In the genomic region with DNA sequence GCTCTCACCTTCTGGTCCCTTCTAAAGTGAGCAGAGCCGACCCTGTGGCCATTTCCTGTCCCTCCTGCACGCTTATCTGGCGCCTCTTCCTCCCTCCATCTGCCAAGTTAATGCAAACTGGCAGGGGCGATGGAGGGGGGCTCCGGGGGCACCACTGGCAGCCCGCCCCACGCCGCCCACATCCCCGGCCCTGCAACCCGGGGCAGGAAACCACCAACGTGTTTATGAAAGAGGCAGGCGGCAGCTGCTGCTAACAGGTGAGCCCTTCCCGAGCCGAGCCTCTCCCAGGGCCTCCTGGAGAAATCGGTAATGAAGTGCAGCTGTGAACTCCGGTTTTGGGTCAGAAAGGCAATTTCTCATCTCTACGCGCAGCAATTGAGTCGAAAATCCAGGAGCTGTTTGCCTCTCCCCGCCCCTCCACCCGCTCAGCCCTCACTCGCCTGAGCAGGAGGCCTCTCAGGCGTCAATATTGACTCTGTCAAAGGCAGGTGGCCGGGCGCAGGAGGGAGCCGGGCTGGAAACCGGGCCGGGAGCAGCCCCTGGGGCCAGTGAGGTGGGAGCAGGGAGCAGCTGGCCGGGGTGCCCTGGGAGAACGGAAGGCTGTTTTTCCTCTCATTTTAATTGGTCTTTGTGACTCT, we compare ENCODE assay signal across 1 cellular context.
TF ChIP-seq lines count a peak whose summit lies in the region.

No MANE protein-coding gene starts in this region.

TF ChIP-seq in HepG2, 621 proteins besides CTCF, POLR2A, EP300 and RAD21 (continued from another document and continues in another):
- TF ChIP-seq, protein P1, sequence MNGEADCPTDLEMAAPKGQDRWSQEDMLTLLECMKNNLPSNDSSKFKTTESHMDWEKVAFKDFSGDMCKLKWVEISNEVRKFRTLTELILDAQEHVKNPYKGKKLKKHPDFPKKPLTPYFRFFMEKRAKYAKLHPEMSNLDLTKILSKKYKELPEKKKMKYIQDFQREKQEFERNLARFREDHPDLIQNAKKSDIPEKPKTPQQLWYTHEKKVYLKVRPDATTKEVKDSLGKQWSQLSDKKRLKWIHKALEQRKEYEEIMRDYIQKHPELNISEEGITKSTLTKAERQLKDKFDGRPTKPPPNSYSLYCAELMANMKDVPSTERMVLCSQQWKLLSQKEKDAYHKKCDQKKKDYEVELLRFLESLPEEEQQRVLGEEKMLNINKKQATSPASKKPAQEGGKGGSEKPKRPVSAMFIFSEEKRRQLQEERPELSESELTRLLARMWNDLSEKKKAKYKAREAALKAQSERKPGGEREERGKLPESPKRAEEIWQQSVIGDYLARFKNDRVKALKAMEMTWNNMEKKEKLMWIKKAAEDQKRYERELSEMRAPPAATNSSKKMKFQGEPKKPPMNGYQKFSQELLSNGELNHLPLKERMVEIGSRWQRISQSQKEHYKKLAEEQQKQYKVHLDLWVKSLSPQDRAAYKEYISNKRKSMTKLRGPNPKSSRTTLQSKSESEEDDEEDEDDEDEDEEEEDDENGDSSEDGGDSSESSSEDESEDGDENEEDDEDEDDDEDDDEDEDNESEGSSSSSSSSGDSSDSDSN (CRISPR knock-in tag; IDR thresholded peaks at IDR 0.05), result peak; percentile 97
- TF ChIP-seq ISX (CRISPR knock-in tag; conservative IDR thresholded peaks at IDR 0.05), result peak; percentile 34; the same call in 1 of the 2 replicates
- peak; percentile 95 for TF ChIP-seq TBX2 (CRISPR knock-in tag; IDR thresholded peaks at IDR 0.05; ENCODE audit: borderline replicate concordance)
- TF ChIP-seq RXRA (CRISPR knock-in tag; IDR thresholded peaks at IDR 0.05), result peak; percentile 77; the same call in 1 of the 2 replicates
- TF ChIP-seq, protein P2, sequence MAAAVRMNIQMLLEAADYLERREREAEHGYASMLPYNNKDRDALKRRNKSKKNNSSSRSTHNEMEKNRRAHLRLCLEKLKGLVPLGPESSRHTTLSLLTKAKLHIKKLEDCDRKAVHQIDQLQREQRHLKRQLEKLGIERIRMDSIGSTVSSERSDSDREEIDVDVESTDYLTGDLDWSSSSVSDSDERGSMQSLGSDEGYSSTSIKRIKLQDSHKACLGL (CRISPR knock-in tag; IDR thresholded peaks at IDR 0.05), result peak; percentile 65; the same call in 1 of the 2 replicates
- TF ChIP-seq PITX1 (CRISPR knock-in tag; IDR thresholded peaks at IDR 0.05), result peak; percentile 92
- TF ChIP-seq GFI1 (CRISPR knock-in tag; IDR thresholded peaks at IDR 0.05; ENCODE audit: borderline replicate concordance), result peak; percentile 78; the same call in 1 of the 2 replicates
- no peak for TF ChIP-seq ZNF30 (CRISPR knock-in tag; IDR thresholded peaks at IDR 0.05)
- peak; percentile 93 for TF ChIP-seq SNAPC2 (CRISPR knock-in tag; IDR thresholded peaks at IDR 0.05)
- peak; percentile 98 for TF ChIP-seq MEIS2 (CRISPR knock-in tag; IDR thresholded peaks at IDR 0.05)
- no peak for TF ChIP-seq ATF7 (IDR thresholded peaks at IDR 0.05)
- 0 out of 2 replicates have a peak, but pooled peaks have one; percentile 13 for TF ChIP-seq ATF7 (CRISPR knock-in tag; IDR thresholded peaks at IDR 0.05)
- peak; percentile 93; the same call in 1 of the 2 replicates for TF ChIP-seq ARNT2 (CRISPR knock-in tag; IDR thresholded peaks at IDR 0.05; ENCODE audit: low read depth)
- TF ChIP-seq PHF20 (CRISPR knock-in tag; IDR thresholded peaks at IDR 0.05), result peak; percentile 54; the same call in 1 of the 2 replicates
- TF ChIP-seq ZNF337 (CRISPR knock-in tag; IDR thresholded peaks at IDR 0.05; ENCODE audit: borderline replicate concordance, low read depth), result peak; percentile 79; the same call in 1 of the 2 replicates
- TF ChIP-seq, protein P3, sequence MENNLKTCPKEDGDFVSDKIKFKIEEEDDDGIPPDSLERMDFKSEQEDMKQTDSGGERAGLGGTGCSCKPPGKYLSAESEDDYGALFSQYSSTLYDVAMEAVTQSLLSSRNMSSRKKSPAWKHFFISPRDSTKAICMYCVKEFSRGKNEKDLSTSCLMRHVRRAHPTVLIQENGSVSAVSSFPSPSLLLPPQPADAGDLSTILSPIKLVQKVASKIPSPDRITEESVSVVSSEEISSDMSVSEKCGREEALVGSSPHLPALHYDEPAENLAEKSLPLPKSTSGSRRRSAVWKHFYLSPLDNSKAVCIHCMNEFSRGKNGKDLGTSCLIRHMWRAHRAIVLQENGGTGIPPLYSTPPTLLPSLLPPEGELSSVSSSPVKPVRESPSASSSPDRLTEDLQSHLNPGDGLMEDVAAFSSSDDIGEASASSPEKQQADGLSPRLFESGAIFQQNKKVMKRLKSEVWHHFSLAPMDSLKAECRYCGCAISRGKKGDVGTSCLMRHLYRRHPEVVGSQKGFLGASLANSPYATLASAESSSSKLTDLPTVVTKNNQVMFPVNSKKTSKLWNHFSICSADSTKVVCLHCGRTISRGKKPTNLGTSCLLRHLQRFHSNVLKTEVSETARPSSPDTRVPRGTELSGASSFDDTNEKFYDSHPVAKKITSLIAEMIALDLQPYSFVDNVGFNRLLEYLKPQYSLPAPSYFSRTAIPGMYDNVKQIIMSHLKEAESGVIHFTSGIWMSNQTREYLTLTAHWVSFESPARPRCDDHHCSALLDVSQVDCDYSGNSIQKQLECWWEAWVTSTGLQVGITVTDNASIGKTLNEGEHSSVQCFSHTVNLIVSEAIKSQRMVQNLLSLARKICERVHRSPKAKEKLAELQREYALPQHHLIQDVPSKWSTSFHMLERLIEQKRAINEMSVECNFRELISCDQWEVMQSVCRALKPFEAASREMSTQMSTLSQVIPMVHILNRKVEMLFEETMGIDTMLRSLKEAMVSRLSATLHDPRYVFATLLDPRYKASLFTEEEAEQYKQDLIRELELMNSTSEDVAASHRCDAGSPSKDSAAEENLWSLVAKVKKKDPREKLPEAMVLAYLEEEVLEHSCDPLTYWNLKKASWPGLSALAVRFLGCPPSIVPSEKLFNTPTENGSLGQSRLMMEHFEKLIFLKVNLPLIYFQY (CRISPR knock-in tag; IDR thresholded peaks at IDR 0.05; ENCODE audit: borderline replicate concordance), result peak; percentile 99
- peak; percentile 59; the same call in 1 of the 2 replicates for TF ChIP-seq ZNF598 (CRISPR knock-in tag; IDR thresholded peaks at IDR 0.05; ENCODE audit: borderline replicate concordance)
- TF ChIP-seq, protein P4, sequence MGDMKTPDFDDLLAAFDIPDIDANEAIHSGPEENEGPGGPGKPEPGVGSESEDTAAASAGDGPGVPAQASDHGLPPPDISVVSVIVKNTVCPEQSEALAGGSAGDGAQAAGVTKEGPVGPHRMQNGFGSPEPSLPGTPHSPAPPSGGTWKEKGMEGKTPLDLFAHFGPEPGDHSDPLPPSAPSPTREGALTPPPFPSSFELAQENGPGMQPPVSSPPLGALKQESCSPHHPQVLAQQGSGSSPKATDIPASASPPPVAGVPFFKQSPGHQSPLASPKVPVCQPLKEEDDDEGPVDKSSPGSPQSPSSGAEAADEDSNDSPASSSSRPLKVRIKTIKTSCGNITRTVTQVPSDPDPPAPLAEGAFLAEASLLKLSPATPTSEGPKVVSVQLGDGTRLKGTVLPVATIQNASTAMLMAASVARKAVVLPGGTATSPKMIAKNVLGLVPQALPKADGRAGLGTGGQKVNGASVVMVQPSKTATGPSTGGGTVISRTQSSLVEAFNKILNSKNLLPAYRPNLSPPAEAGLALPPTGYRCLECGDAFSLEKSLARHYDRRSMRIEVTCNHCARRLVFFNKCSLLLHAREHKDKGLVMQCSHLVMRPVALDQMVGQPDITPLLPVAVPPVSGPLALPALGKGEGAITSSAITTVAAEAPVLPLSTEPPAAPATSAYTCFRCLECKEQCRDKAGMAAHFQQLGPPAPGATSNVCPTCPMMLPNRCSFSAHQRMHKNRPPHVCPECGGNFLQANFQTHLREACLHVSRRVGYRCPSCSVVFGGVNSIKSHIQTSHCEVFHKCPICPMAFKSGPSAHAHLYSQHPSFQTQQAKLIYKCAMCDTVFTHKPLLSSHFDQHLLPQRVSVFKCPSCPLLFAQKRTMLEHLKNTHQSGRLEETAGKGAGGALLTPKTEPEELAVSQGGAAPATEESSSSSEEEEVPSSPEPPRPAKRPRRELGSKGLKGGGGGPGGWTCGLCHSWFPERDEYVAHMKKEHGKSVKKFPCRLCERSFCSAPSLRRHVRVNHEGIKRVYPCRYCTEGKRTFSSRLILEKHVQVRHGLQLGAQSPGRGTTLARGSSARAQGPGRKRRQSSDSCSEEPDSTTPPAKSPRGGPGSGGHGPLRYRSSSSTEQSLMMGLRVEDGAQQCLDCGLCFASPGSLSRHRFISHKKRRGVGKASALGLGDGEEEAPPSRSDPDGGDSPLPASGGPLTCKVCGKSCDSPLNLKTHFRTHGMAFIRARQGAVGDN (CRISPR knock-in tag; IDR thresholded peaks at IDR 0.05), result peak; percentile 99
- peak; percentile 95 for TF ChIP-seq NFKB2 (CRISPR knock-in tag; IDR thresholded peaks at IDR 0.05; ENCODE audit: borderline replicate concordance)
- peak; percentile 68 for TF ChIP-seq KDM3A (CRISPR knock-in tag; IDR thresholded peaks at IDR 0.05; ENCODE audit: low read depth)
- peak; percentile 86; the same call in 1 of the 2 replicates for TF ChIP-seq BRCA1 (CRISPR knock-in tag; IDR thresholded peaks at IDR 0.05)
- TF ChIP-seq LCORL (IDR thresholded peaks at IDR 0.05), result no peak
- peak; percentile 98 for TF ChIP-seq LCORL (CRISPR knock-in tag; IDR thresholded peaks at IDR 0.05)
- TF ChIP-seq, protein P5, sequence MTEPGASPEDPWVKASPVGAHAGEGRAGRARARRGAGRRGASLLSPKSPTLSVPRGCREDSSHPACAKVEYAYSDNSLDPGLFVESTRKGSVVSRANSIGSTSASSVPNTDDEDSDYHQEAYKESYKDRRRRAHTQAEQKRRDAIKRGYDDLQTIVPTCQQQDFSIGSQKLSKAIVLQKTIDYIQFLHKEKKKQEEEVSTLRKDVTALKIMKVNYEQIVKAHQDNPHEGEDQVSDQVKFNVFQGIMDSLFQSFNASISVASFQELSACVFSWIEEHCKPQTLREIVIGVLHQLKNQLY (CRISPR knock-in tag; IDR thresholded peaks at IDR 0.05), result peak; percentile 78; the same call in 1 of the 2 replicates
- peak; percentile 78 for TF ChIP-seq KMT2B (CRISPR knock-in tag; IDR thresholded peaks at IDR 0.05)
- peak; percentile 90 for TF ChIP-seq ZNF614 (CRISPR knock-in tag; IDR thresholded peaks at IDR 0.05; ENCODE audit: borderline replicate concordance)
- TF ChIP-seq SRF (IDR thresholded peaks at IDR 0.05; ENCODE audit: low read depth, low read length), result no peak
- TF ChIP-seq, protein P6, sequence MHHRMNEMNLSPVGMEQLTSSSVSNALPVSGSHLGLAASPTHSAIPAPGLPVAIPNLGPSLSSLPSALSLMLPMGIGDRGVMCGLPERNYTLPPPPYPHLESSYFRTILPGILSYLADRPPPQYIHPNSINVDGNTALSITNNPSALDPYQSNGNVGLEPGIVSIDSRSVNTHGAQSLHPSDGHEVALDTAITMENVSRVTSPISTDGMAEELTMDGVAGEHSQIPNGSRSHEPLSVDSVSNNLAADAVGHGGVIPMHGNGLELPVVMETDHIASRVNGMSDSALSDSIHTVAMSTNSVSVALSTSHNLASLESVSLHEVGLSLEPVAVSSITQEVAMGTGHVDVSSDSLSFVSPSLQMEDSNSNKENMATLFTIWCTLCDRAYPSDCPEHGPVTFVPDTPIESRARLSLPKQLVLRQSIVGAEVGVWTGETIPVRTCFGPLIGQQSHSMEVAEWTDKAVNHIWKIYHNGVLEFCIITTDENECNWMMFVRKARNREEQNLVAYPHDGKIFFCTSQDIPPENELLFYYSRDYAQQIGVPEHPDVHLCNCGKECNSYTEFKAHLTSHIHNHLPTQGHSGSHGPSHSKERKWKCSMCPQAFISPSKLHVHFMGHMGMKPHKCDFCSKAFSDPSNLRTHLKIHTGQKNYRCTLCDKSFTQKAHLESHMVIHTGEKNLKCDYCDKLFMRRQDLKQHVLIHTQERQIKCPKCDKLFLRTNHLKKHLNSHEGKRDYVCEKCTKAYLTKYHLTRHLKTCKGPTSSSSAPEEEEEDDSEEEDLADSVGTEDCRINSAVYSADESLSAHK (CRISPR knock-in tag; IDR thresholded peaks at IDR 0.05; ENCODE audit: borderline replicate concordance), result peak; percentile 54; the same call in 1 of the 2 replicates
- TF ChIP-seq MXD4 (CRISPR knock-in tag; IDR thresholded peaks at IDR 0.05), result peak; percentile 86
- no peak; the same call in 1 of the 2 replicates for TF ChIP-seq ZBTB1 (CRISPR knock-in tag; IDR thresholded peaks at IDR 0.05; ENCODE audit: borderline replicate concordance)
- peak; percentile 94 for TF ChIP-seq MTF1 (CRISPR knock-in tag; IDR thresholded peaks at IDR 0.05)
- TF ChIP-seq MED8 (CRISPR knock-in tag; IDR thresholded peaks at IDR 0.05; ENCODE audit: insufficient replicate concordance), result peak; percentile 59
- TF ChIP-seq ZNF138 (CRISPR knock-in tag; IDR thresholded peaks at IDR 0.05; ENCODE audit: low read depth), result 0 out of 2 replicates have a peak, but pooled peaks have one; percentile 19
- TF ChIP-seq, protein P7, sequence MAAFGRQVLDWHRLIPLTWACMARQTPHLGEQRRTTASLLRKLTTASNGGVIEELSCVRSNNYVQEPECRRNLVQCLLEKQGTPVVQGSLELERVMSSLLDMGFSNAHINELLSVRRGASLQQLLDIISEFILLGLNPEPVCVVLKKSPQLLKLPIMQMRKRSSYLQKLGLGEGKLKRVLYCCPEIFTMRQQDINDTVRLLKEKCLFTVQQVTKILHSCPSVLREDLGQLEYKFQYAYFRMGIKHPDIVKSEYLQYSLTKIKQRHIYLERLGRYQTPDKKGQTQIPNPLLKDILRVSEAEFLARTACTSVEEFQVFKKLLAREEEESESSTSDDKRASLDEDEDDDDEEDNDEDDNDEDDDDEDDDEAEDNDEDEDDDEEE (CRISPR knock-in tag; IDR thresholded peaks at IDR 0.05), result peak; percentile 81; the same call in 1 of the 2 replicates
- peak; percentile 79 for TF ChIP-seq RNF2 (conservative IDR thresholded peaks at IDR 0.05; ENCODE audit: low read depth)
- TF ChIP-seq, protein P8, sequence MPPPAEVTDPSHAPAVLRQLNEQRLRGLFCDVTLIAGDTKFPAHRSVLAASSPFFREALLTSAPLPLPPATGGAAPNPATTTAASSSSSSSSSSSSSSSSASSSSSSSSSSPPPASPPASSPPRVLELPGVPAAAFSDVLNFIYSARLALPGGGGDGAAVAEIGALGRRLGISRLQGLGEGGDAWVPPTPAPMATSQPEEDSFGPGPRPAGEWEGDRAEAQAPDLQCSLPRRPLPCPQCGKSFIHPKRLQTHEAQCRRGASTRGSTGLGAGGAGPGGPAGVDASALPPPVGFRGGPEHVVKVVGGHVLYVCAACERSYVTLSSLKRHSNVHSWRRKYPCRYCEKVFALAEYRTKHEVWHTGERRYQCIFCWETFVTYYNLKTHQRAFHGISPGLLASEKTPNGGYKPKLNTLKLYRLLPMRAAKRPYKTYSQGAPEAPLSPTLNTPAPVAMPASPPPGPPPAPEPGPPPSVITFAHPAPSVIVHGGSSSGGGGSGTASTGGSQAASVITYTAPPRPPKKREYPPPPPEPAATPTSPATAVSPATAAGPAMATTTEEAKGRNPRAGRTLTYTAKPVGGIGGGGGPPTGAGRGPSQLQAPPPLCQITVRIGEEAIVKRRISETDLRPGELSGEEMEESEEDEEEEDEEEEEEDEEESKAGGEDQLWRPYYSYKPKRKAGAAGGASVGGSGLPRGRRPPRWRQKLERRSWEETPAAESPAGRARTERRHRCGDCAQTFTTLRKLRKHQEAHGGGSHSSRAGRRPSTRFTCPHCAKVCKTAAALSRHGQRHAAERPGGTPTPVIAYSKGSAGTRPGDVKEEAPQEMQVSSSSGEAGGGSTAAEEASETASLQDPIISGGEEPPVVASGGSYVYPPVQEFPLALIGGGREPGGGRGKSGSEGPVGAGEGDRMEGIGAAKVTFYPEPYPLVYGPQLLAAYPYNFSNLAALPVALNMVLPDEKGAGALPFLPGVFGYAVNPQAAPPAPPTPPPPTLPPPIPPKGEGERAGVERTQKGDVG (CRISPR knock-in tag; IDR thresholded peaks at IDR 0.05; ENCODE audit: borderline replicate concordance), result peak; percentile 83
- TF ChIP-seq MAF1 (CRISPR knock-in tag; IDR thresholded peaks at IDR 0.05; ENCODE audit: borderline replicate concordance), result no peak; the same call in 1 of the 2 replicates
